1 cellular context compared by ENCODE assay signal in the genomic region with DNA sequence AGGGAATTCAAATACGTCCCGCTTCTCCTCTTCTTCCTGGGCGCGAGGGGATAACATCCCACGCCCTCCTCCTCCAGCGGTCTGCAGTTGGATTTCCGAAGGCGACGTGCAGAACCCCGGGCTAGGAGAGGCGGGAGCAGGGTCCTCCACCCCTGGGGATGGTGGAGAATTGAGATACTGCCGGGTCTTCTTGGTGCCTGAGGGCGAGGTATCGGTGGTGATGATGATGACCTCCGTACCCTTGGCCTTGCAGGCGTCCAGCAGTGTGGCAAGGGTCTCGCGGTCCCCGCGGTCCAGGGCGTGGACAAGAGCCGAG.
TF ChIP-seq lines count a peak whose summit lies in the region.

No MANE protein-coding gene starts in this region.

TF ChIP-seq in GM12878, 131 proteins besides CTCF, POLR2A, EP300 and RAD21:
- TF ChIP-seq, protein P1, sequence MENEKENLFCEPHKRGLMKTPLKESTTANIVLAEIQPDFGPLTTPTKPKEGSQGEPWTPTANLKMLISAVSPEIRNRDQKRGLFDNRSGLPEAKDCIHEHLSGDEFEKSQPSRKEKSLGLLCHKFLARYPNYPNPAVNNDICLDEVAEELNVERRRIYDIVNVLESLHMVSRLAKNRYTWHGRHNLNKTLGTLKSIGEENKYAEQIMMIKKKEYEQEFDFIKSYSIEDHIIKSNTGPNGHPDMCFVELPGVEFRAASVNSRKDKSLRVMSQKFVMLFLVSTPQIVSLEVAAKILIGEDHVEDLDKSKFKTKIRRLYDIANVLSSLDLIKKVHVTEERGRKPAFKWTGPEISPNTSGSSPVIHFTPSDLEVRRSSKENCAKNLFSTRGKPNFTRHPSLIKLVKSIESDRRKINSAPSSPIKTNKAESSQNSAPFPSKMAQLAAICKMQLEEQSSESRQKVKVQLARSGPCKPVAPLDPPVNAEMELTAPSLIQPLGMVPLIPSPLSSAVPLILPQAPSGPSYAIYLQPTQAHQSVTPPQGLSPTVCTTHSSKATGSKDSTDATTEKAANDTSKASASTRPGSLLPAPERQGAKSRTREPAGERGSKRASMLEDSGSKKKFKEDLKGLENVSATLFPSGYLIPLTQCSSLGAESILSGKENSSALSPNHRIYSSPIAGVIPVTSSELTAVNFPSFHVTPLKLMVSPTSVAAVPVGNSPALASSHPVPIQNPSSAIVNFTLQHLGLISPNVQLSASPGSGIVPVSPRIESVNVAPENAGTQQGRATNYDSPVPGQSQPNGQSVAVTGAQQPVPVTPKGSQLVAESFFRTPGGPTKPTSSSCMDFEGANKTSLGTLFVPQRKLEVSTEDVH (IDR thresholded peaks at IDR 0.05; ENCODE audit: low read depth, partially characterized antibody), result no peak
- TF ChIP-seq ZNF217 (IDR thresholded peaks at IDR 0.05) (no peak), NBN (IDR thresholded peaks at IDR 0.05) (no peak), CHD4 (IDR thresholded peaks at IDR 0.05) (no peak), KAT2A (conservative IDR thresholded peaks at IDR 0.05; ENCODE audit: control insufficient read depth, low read depth, low read length) (no peak), CBX3 (IDR thresholded peaks at IDR 0.05; ENCODE audit: borderline replicate concordance, low read depth) (no peak), RB1 (IDR thresholded peaks at IDR 0.05; ENCODE audit: borderline replicate concordance) (no peak), ZNF274 (IDR thresholded peaks at IDR 0.05; ENCODE audit: insufficient read depth, insufficient read length) (no peak), HDAC2 (IDR thresholded peaks at IDR 0.05) (no peak), KLF5 (IDR thresholded peaks at IDR 0.05; ENCODE audit: partially characterized antibody) (no peak), HDAC6 (IDR thresholded peaks at IDR 0.05; ENCODE audit: unreplicated experiment) (no peak), ASH2L (IDR thresholded peaks at IDR 0.05; ENCODE audit: borderline replicate concordance, low read depth) (no peak), JUND (IDR thresholded peaks at IDR 0.05; ENCODE audit: low read depth, low read length) (no peak), SMAD1 (IDR thresholded peaks at IDR 0.05; ENCODE audit: low read depth, partially characterized antibody) (no peak), SREBF2 (IDR thresholded peaks at IDR 0.05; ENCODE audit: low read length) (no peak)
- TF ChIP-seq, protein P2, sequence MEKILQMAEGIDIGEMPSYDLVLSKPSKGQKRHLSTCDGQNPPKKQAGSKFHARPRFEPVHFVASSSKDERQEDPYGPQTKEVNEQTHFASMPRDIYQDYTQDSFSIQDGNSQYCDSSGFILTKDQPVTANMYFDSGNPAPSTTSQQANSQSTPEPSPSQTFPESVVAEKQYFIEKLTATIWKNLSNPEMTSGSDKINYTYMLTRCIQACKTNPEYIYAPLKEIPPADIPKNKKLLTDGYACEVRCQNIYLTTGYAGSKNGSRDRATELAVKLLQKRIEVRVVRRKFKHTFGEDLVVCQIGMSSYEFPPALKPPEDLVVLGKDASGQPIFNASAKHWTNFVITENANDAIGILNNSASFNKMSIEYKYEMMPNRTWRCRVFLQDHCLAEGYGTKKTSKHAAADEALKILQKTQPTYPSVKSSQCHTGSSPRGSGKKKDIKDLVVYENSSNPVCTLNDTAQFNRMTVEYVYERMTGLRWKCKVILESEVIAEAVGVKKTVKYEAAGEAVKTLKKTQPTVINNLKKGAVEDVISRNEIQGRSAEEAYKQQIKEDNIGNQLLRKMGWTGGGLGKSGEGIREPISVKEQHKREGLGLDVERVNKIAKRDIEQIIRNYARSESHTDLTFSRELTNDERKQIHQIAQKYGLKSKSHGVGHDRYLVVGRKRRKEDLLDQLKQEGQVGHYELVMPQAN (conservative IDR thresholded peaks at IDR 0.05), result no peak
- TF ChIP-seq, protein P3, sequence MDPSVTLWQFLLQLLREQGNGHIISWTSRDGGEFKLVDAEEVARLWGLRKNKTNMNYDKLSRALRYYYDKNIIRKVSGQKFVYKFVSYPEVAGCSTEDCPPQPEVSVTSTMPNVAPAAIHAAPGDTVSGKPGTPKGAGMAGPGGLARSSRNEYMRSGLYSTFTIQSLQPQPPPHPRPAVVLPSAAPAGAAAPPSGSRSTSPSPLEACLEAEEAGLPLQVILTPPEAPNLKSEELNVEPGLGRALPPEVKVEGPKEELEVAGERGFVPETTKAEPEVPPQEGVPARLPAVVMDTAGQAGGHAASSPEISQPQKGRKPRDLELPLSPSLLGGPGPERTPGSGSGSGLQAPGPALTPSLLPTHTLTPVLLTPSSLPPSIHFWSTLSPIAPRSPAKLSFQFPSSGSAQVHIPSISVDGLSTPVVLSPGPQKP (IDR thresholded peaks at IDR 0.05; ENCODE audit: low read depth, low read length), result no peak
- TF ChIP-seq, protein P4, sequence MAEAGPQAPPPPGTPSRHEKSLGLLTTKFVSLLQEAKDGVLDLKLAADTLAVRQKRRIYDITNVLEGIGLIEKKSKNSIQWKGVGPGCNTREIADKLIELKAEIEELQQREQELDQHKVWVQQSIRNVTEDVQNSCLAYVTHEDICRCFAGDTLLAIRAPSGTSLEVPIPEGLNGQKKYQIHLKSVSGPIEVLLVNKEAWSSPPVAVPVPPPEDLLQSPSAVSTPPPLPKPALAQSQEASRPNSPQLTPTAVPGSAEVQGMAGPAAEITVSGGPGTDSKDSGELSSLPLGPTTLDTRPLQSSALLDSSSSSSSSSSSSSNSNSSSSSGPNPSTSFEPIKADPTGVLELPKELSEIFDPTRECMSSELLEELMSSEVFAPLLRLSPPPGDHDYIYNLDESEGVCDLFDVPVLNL (IDR thresholded peaks at IDR 0.05; ENCODE audit: low read depth, low read length), result no peak
- TF ChIP-seq, protein P5, sequence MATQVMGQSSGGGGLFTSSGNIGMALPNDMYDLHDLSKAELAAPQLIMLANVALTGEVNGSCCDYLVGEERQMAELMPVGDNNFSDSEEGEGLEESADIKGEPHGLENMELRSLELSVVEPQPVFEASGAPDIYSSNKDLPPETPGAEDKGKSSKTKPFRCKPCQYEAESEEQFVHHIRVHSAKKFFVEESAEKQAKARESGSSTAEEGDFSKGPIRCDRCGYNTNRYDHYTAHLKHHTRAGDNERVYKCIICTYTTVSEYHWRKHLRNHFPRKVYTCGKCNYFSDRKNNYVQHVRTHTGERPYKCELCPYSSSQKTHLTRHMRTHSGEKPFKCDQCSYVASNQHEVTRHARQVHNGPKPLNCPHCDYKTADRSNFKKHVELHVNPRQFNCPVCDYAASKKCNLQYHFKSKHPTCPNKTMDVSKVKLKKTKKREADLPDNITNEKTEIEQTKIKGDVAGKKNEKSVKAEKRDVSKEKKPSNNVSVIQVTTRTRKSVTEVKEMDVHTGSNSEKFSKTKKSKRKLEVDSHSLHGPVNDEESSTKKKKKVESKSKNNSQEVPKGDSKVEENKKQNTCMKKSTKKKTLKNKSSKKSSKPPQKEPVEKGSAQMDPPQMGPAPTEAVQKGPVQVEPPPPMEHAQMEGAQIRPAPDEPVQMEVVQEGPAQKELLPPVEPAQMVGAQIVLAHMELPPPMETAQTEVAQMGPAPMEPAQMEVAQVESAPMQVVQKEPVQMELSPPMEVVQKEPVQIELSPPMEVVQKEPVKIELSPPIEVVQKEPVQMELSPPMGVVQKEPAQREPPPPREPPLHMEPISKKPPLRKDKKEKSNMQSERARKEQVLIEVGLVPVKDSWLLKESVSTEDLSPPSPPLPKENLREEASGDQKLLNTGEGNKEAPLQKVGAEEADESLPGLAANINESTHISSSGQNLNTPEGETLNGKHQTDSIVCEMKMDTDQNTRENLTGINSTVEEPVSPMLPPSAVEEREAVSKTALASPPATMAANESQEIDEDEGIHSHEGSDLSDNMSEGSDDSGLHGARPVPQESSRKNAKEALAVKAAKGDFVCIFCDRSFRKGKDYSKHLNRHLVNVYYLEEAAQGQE (IDR thresholded peaks at IDR 0.05; ENCODE audit: low read depth, low read length), result no peak
